In genomic region chr5:140118294-140118936, GRCh38 we compare ENCODE assay signal across 9 cellular contexts. TPM values are rescaled to one million over a fixed set of nuclear protein-coding genes. Genes with fewer than 3 reads are reported as not detected.
A peak's percentile ranks its signal among the peaks of the same experiment; 100 is the strongest.
DNase-seq lines count a peak whose midpoint lies in the region; ATAC-seq and TF ChIP-seq lines count a peak whose summit lies in the region.
"Had no signal": no experiment of that assay in that cellular context is flagged by ENCODE, and none has a peak within 500 bp of the region (broad histone marks: within the 10 kb centered on the region; RNA-seq: fewer than 3 reads in every experiment).

No MANE protein-coding gene starts in this region.

- ATAC-seq in stimulated activated naive CD8-positive, alpha-beta T cell treated with anti-CD3 and anti-CD28 coated beads, Interleukin-15, Interleukin-2, amounts not matched to agents 100 U/mL and 50 U/mL, for 24 hours: no peak

- no peaks in the 10 kb centered on the region for H3K9me3 Mint-ChIP-seq in stimulated activated naive CD8-positive, alpha-beta T cell treated with anti-CD3 and anti-CD28 coated beads, Interleukin-15, Interleukin-2, amounts not matched to agents 100 ng/mL and 50 ng/mL, for 24 hours

- intact Hi-C loops in lower leg skin (cut with DNase I; ENCODE audit: low total_unique reads) (no loop called here), spleen (cut with DNase I; ENCODE audit: low total_unique reads) (no loop called here)

- no peak for DNase-seq in stimulated activated naive CD8-positive, alpha-beta T cell treated with anti-CD3 and anti-CD28 coated beads, Interleukin-15, Interleukin-2, amounts not matched to agents 100 U/mL and 50 U/mL, for 24 hours
- DNase-seq in M059J (ENCODE audit: low read depth) (peak; percentile 19), epithelial cell of proximal tubule (ENCODE audit: low read depth) (no peak), lower leg skin (ENCODE audit: low spot score in 2 of 2) (no peak), LoVo (ENCODE audit: low spot score) (no peak), spleen (no peak), NCI-H1436 (lab: John Stamatoyannopoulos, UW) (no peak)
- DNase-seq: NCI-H1417 treated with DMSO at 0.1 percent for 48 hours had no signal

- H3K4me3 ChIP-seq in epithelial cell of proximal tubule (ENCODE audit: low read depth, low read length) (no peak overlapping the region), lower leg skin (ENCODE audit: low read depth, poor library complexity, severe bottlenecking) (no peak overlapping the region), spleen (no peak overlapping the region)

- TF ChIP-seq POLR2A in lower leg skin (IDR thresholded peaks at IDR 0.05) (no peak), spleen (IDR thresholded peaks at IDR 0.05) (no peak)

- H3K36me3 Mint-ChIP-seq in stimulated activated naive CD8-positive, alpha-beta T cell treated with anti-CD3 and anti-CD28 coated beads, Interleukin-15, Interleukin-2, amounts not matched to agents 100 ng/mL and 50 ng/mL, for 24 hours (ENCODE audit: low read depth): no peaks in the 10 kb centered on the region

- peaks cover 45% of the 10 kb centered on the region for H3K4me1 Mint-ChIP-seq in stimulated activated naive CD8-positive, alpha-beta T cell treated with anti-CD3 and anti-CD28 coated beads, Interleukin-15, Interleukin-2, amounts not matched to agents 100 ng/mL and 50 ng/mL, for 24 hours (ENCODE audit: low read depth)

- H3K27ac ChIP-seq in spleen: peak overlapping the region in 2 of 8 donors; percentile 34 to 35

- TF ChIP-seq CTCF in epithelial cell of proximal tubule (conservative IDR thresholded peaks at IDR 0.05; ENCODE audit: low read depth, low read length) (peak; percentile 23), lower leg skin (IDR thresholded peaks at IDR 0.05) (no peak), spleen (IDR thresholded peaks at IDR 0.05 in 8 of 11, conservative IDR thresholded peaks at IDR 0.05 in 3 of 11) (no peak)

- H3K27ac Mint-ChIP-seq in stimulated activated naive CD8-positive, alpha-beta T cell treated with anti-CD3 and anti-CD28 coated beads, Interleukin-15, Interleukin-2, amounts not matched to agents 100 ng/mL and 50 ng/mL, for 24 hours: no peak overlapping the region

- H3K4me1 ChIP-seq in spleen: peaks cover 34 to 68% (median 55%) of the 10 kb centered on the region in 6 donors

- H3K4me3 Mint-ChIP-seq in stimulated activated naive CD8-positive, alpha-beta T cell treated with anti-CD3 and anti-CD28 coated beads, Interleukin-15, Interleukin-2, amounts not matched to agents 100 ng/mL and 50 ng/mL, for 24 hours: peak overlapping the region; percentile 8

- H3K27me3 ChIP-seq in spleen (replicated peaks in 1 of 7): peaks cover 0 to under 1% (median 0%) of the 10 kb centered on the region in 7 donors

- H3K36me3 ChIP-seq in spleen: no peaks in the 10 kb centered on the region

- H3K27me3 Mint-ChIP-seq in stimulated activated naive CD8-positive, alpha-beta T cell treated with anti-CD3 and anti-CD28 coated beads, Interleukin-15, Interleukin-2, amounts not matched to agents 100 ng/mL and 50 ng/mL, for 24 hours: no peaks in the 10 kb centered on the region

- WGBS in lower leg skin, 2 donors: 62 to 66% methylated on average over 3 of the region's 3 CpGs
- 73 to 81% (median 75%) methylated on average over 3 of the region's 3 CpGs for WGBS in spleen, 5 donors

- H3K9me3 ChIP-seq in spleen: no peaks in the 10 kb centered on the region

RNA-seq across cellular contexts. Expression of gene PURA, which starts 4.5 kb away (rescaled TPM):
- 5.2 and 7.8 TPM in 2 replicates for total RNA-seq in M059J (2014; rRNA removed; shearing (Covaris generic))
- total RNA-seq in epithelial cell of proximal tubule: 6.1 and 7.7 TPM in 2 replicates
- total RNA-seq in lower leg skin: 10 to 100 TPM; 15.0 to 16.8 (median 16.2) TPM
- total RNA-seq in spleen: 10 to 100 TPM; 19.0 to 36.2 (median 28.2) TPM
- 1 to 10 TPM; 2.8 to 4.7 (median 3.0) TPM for polyA plus RNA-seq in spleen

RNA-seq across cellular contexts. Expression of gene IGIP, which starts 7.3 kb away (rescaled TPM):
- 1.6 and 1.8 TPM in 2 replicates for total RNA-seq in M059J (2014; rRNA removed; shearing (Covaris generic))
- total RNA-seq in epithelial cell of proximal tubule (1.1 and 1.5 TPM in 2 replicates), lower leg skin (10 to 100 TPM in 1 of 4 donors, 1 to 10 TPM in 3; 7.5 to 10.4 (median 8.0) TPM), spleen (10 to 100 TPM in 5 of 7 donors, 1 to 10 TPM in 2; 8.1 to 20.4 (median 12.8) TPM)
- 1 to 10 TPM; 4.7 to 6.4 (median 4.9) TPM for polyA plus RNA-seq in spleen

RNA-seq across cellular contexts. Expression of gene CYSTM1, which starts 56.6 kb away (rescaled TPM):
- total RNA-seq in M059J (2014; rRNA removed; shearing (Covaris generic)): 43.6 and 45.0 TPM in 2 replicates
- total RNA-seq in epithelial cell of proximal tubule (57.4 and 161 TPM in 2 replicates), lower leg skin (10 to 100 TPM; 12.9 to 53.6 (median 33.0) TPM), spleen (10 to 100 TPM; 28.5 to 78.3 (median 43.2) TPM)
- 10 to 100 TPM; 25.8 to 47.1 (median 33.4) TPM for polyA plus RNA-seq in spleen
